ENCODE assay signal across 9 cellular contexts in the genomic region with DNA sequence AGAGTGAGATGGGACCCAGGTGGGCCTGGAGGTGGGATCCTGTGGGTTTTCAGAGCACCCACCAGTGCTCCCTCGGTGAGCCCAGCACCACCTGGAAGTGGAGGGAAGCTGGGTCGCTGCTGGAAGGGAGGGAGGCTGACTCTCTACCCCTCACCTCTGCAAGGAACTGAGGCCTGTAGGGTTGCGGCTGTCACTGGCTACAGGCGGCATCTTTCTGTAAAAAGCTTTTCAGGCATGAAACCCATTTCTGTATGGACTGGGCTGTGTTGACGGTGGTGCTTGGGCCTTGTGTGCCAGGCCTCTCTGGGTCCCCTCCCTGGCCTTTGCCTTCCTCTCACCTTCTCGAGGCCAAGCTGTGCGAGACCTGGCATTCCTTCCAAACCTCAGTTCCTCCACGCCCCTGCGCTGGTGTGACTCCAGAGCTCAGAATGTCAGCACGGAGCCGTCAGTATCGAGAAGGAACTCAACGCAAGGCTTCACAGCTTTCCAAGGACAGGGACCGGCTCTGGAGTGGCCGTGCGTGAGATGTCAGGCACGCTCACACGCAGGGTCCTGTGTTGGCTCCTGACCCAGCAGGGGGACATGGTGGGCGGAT. TPM values are rescaled to one million over a fixed set of nuclear protein-coding genes. Genes with fewer than 3 reads are reported as not detected.
DNase-seq lines count a peak whose midpoint lies in the region; ATAC-seq and TF ChIP-seq lines count a peak whose summit lies in the region.
"Had no signal": no experiment of that assay in that cellular context is flagged by ENCODE, and none has a peak within 500 bp of the region (broad histone marks: within the 10 kb centered on the region; RNA-seq: fewer than 3 reads in every experiment).

No MANE protein-coding gene starts in this region.

- no peak for DNase-seq in HCT116 (ENCODE audit: low read depth, low spot score)
- DNase-seq in left lung = peak; percentile 23 to 31
- DNase-seq in amniotic stem cell (lab: John Stamatoyannopoulos, UW) = no peak
- no peak for DNase-seq in NCI-H2171 treated with DMSO at 0.1 percent for 48 hours (lab: John Stamatoyannopoulos, UW)
- DNase-seq: natural killer cell had no signal

- H3K27ac ChIP-seq in HCT116 (ENCODE audit: low read depth, low read length) = no peak overlapping the region; the same call in 1 of the 2 replicates
- H3K27ac ChIP-seq in left lung = no peak overlapping the region

- H3K4me1 ChIP-seq in HCT116 (ENCODE audit: control insufficient read depth in 1 of 2, insufficient read depth in 2 of 2, low read length in 2 of 2) (peaks cover 13 to 36% of the 10 kb centered on the region in 2 experiments), left lung (peaks cover 0 to 7% of the 10 kb centered on the region in 2 donors), skeletal muscle satellite cell (ENCODE audit: control insufficient read depth, insufficient read depth, low read length) (peaks cover 40% of the 10 kb centered on the region)

- no peak overlapping the region for H2AFZ ChIP-seq in HCT116 (ENCODE audit: low read depth, low read length, poor library complexity, severe bottlenecking)

- intact Hi-C loops in HCT116 (cut with micrococcal nuclease) (no loop called here), left lung (cut with DNase I) (no loop called here)

- ATAC-seq in HCT116 = no peak
- no peak for ATAC-seq in left lung
- ATAC-seq in GM21515 (IDR thresholded peaks at IDR 0.05; ENCODE audit: unreplicated experiment) = no peak
- no peak for ATAC-seq in GM19351 (IDR thresholded peaks at IDR 0.05; ENCODE audit: unreplicated experiment)
- ATAC-seq: natural killer cell had no signal

- H3K27me3 ChIP-seq in HCT116 (ENCODE audit: insufficient read depth, low read length) (no peaks in the 10 kb centered on the region), left lung (no peaks in the 10 kb centered on the region), skeletal muscle satellite cell (ENCODE audit: control insufficient read depth, insufficient read depth, low read length) (no peaks in the 10 kb centered on the region)

- no peak overlapping the region for H3K4me3 Mint-ChIP-seq in brain
- H3K4me3 Mint-ChIP-seq: natural killer cell had no signal

- no peak for TF ChIP-seq CTCF in HCT116 (IDR thresholded peaks at IDR 0.05 in 2 of 3, conservative IDR thresholded peaks at IDR 0.05 in 1 of 3; ENCODE audit: borderline replicate concordance in 1 of 3, insufficient read depth in 1 of 3, low read depth in 2 of 3, low read length in 2 of 3)
- no peak for TF ChIP-seq CTCF in brain (conservative IDR thresholded peaks at IDR 0.05)
- no peak for TF ChIP-seq CTCF in left lung (IDR thresholded peaks at IDR 0.05)

- TF ChIP-seq POLR2A in HCT116 (IDR thresholded peaks at IDR 0.05; ENCODE audit: borderline replicate concordance, extremely low read depth, insufficient read depth, insufficient read length) = no peak

- POLR2A ChIA-PET in HCT116 (lab: Charles Lee) = no interaction called here

- H3K9me3 Mint-ChIP-seq in brain = peaks cover 0 to 2% (median 0%) of the 10 kb centered on the region in 5 experiments
- H3K9me3 Mint-ChIP-seq: natural killer cell had no signal

- H3K9ac ChIP-seq in HCT116 (ENCODE audit: low read length) (peak overlapping the region; percentile 49; the same call in 1 of the 2 replicates), skeletal muscle satellite cell (ENCODE audit: low read depth, low read length) (peak overlapping the region; percentile 78)

- H3K9me3 ChIP-seq in HCT116 (ENCODE audit: control insufficient read depth in 1 of 2, insufficient read depth in 1 of 2, low read depth in 1 of 2, low read length in 2 of 2) = no peaks in the 10 kb centered on the region
- H3K9me3 ChIP-seq in left lung = no peaks in the 10 kb centered on the region
- H3K9me3 ChIP-seq in skeletal muscle satellite cell (replicated peaks; ENCODE audit: low read length) = no peaks in the 10 kb centered on the region

- H3K4me3 ChIP-seq in HCT116 (replicated peaks in 1 of 2; ENCODE audit: low read depth in 1 of 2, low read length in 2 of 2) (no peak overlapping the region), left lung (no peak overlapping the region), skeletal muscle satellite cell (ENCODE audit: low read length) (no peak overlapping the region)

- no peak for TF ChIP-seq RAD21 in HCT116 (IDR thresholded peaks at IDR 0.05; ENCODE audit: low read depth)

- H3K36me3 ChIP-seq in HCT116 (ENCODE audit: control insufficient read depth in 1 of 2, insufficient read depth in 2 of 2, low read length in 2 of 2) (no peaks in the 10 kb centered on the region), left lung (peaks cover 0 to 29% of the 10 kb centered on the region in 2 donors), skeletal muscle satellite cell (ENCODE audit: insufficient read depth, low read length) (peaks cover 19% of the 10 kb centered on the region)

- no peaks in the 10 kb centered on the region for H4K20me1 ChIP-seq in HCT116 (ENCODE audit: insufficient read depth)

- H3K79me2 ChIP-seq in HCT116 (ENCODE audit: insufficient read depth, low read length) = no peaks in the 10 kb centered on the region

- peak overlapping the region in 4 of 5 experiments; percentile 26 to 86 (median 80) for H3K27ac Mint-ChIP-seq in brain
- H3K27ac Mint-ChIP-seq: natural killer cell had no signal

- H3K9me2 ChIP-seq in HCT116 (ENCODE audit: insufficient read depth) = no peaks in the 10 kb centered on the region

- BruUV-seq in HCT116 (replicated peaks; lab: Mats Ljungman, UMichigan) = no TSS peak

- peaks cover 4% of the 10 kb centered on the region for H3K27me3 Mint-ChIP-seq in brain

- H3K4me2 ChIP-seq in HCT116 (ENCODE audit: low read length) (peak overlapping the region; percentile 64), skeletal muscle satellite cell (ENCODE audit: low read length) (no peak overlapping the region)

- no peaks in the 10 kb centered on the region for H3K36me3 Mint-ChIP-seq in brain
- H3K36me3 Mint-ChIP-seq: natural killer cell had no signal

- H3K4me1 Mint-ChIP-seq in brain = peaks cover 7% of the 10 kb centered on the region
- H3K4me1 Mint-ChIP-seq: natural killer cell had no signal

- CTCF ChIA-PET in HCT116 (lab: Charles Lee) = interaction anchor here (1.5 to 2.2 kb wide), 2 partner anchors 143 to 270 kb away, joined by 3 to 11 read pairs; no protein-coding TSS in a partner anchor

- RAD21 ChIA-PET in HCT116 (lab: Charles Lee; ENCODE audit: low non-redundant PET in 1 of 2, low total read pairs in 2 of 2, uncharacterized antibody in 2 of 2, unreplicated experiment in 2 of 2) = no interaction called here

TF ChIP-seq in HCT116, 20 proteins besides CTCF, POLR2A, EP300 and RAD21:
- TF ChIP-seq YY1 (IDR thresholded peaks at IDR 0.05; ENCODE audit: extremely low read depth, insufficient replicate concordance, low read depth, low read length) (no peak), CBX3 (IDR thresholded peaks at IDR 0.05; ENCODE audit: low read depth) (no peak), EZH2phosphoT487 (IDR thresholded peaks at IDR 0.05; ENCODE audit: borderline replicate concordance) (no peak), ZNF274 (IDR thresholded peaks at IDR 0.05; ENCODE audit: low read depth, low read length) (no peak), SRF (IDR thresholded peaks at IDR 0.05; ENCODE audit: low read depth) (no peak), CEBPB (IDR thresholded peaks at IDR 0.05; ENCODE audit: low read depth) (no peak), ATF3 (IDR thresholded peaks at IDR 0.05) (no peak), ZBTB33 (IDR thresholded peaks at IDR 0.05; ENCODE audit: extremely low read depth, insufficient replicate concordance, low read length) (no peak), ZFX (IDR thresholded peaks at IDR 0.05) (no peak), EGR1 (IDR thresholded peaks at IDR 0.05; ENCODE audit: low read depth) (no peak), SIN3A (IDR thresholded peaks at IDR 0.05; ENCODE audit: low read depth) (no peak)
TF ChIP-seq in HCT116: peak in this region for 0.

RNA-seq across cellular contexts. Expression of gene ABTB1, which starts 16.6 kb away (rescaled TPM):
- 19.4 TPM for total RNA-seq in HCT116 (2021; ENCODE audit: unreplicated experiment)
- polyA plus RNA-seq in HCT116 (2012) = 16.2 and 19.6 TPM in 2 replicates
- 43.7 TPM for polyA plus RNA-seq in brain (ENCODE audit: insufficient read depth, low read depth, low replicate concordance)
- 10 to 100 TPM; 31.6 to 56.1 TPM for total RNA-seq in left lung
- 4.6 and 7.9 TPM in 2 replicates for total RNA-seq in skeletal muscle satellite cell (2012; rRNA removed)

Comparison
In these comparisons a context has a peak if more than half of its experiments do, and no peak if none do; other contexts are left out.
1. DNase-seq: peak in left lung (2 of 2); none in HCT116 (single experiment), amniotic stem cell (single experiment) and NCI-H2171 treated with DMSO at 0.1 percent for 48 hours (single experiment).